In genomic region chr11:62902932-62903331, GRCh38 we compare ENCODE assay signal across 22 cellular contexts. TPM values are rescaled to one million over a fixed set of nuclear protein-coding genes. Genes with fewer than 3 reads are reported as not detected.
"Had no signal": no experiment of that assay in that cellular context is flagged by ENCODE, and none has a peak within 500 bp of the region (broad histone marks: within the 10 kb centered on the region; RNA-seq: fewer than 3 reads in every experiment).

No MANE protein-coding gene starts in this region.

- ATAC-seq: foreskin keratinocyte had no signal

- H3K27ac Mint-ChIP-seq: activated T-cell treated with anti-CD3 and anti-CD28 coated beads, Interleukin-2, amount 50 U/mL, for 24 hours; dendritic cell treated with granulocyte-macrophage colony-stimulating factor and Interleukin-4, amounts not matched to agents 40 ng/mL and 50 ng/mL, for 4 days; stimulated activated naive CD8-positive, alpha-beta T cell treated with anti-CD3 and anti-CD28 coated beads, Interleukin-15, Interleukin-2, amounts not matched to agents 100 ng/mL and 50 ng/mL, for 24 hours; type B pancreatic cell had no signal

- H3K4me3 ChIP-seq: esophagus muscularis mucosa had no signal

- H3K36me3 ChIP-seq: esophagus muscularis mucosa had no signal

- DNase-seq: activated CD4-positive, CD25-positive, alpha-beta regulatory T cell treated with anti-CD3 and anti-CD28 coated beads, Interleukin-2, amount 50 U/mL, for 72 hours; activated gamma-delta T cell; activated T-cell treated with anti-CD3 and anti-CD28 coated beads, Interleukin-2, amount 50 U/mL, for 24 hours; effector CD8-positive, alpha-beta T cell; foreskin keratinocyte; glutamatergic neuron; hypothalamus; occipital lobe; posterior cingulate gyrus; stimulated activated CD4-positive, alpha-beta T cell treated with anti-CD3 and anti-CD28 coated beads, Interleukin-12 subunit alpha, Interleukin-12 subunit beta, amount 100 ng/mL, for 4 hours; stimulated activated CD4-positive, alpha-beta T cell treated with anti-CD3 and anti-CD28 coated beads, Interleukin-1b, Interleukin-23, amount 100 ng/mL, for 48 hours; T1000 had no signal

- H3K36me3 Mint-ChIP-seq: activated naive CD4-positive, alpha-beta T cell treated with anti-CD3 and anti-CD28 coated beads, Interleukin-2, amount 50 U/mL, for 24 hours; type B pancreatic cell had no signal

- H3K9me3 ChIP-seq: esophagus muscularis mucosa had no signal

- FAIRE-seq: keratinocyte had no signal

- H3K27ac ChIP-seq: esophagus muscularis mucosa, foreskin keratinocyte had no signal

- H3K4me3 Mint-ChIP-seq: activated naive CD4-positive, alpha-beta T cell treated with anti-CD3 and anti-CD28 coated beads, Interleukin-2, amount 50 U/mL, for 24 hours; activated T-cell treated with anti-CD3 and anti-CD28 coated beads, Interleukin-2, amount 50 U/mL, for 24 hours; dendritic cell treated with granulocyte-macrophage colony-stimulating factor and Interleukin-4, amounts not matched to agents 40 ng/mL and 50 ng/mL, for 4 days; stimulated activated naive CD8-positive, alpha-beta T cell treated with anti-CD3 and anti-CD28 coated beads, Interleukin-15, Interleukin-2, amounts not matched to agents 100 ng/mL and 50 ng/mL, for 24 hours; type B pancreatic cell had no signal

- H3K9me3 Mint-ChIP-seq: activated naive CD4-positive, alpha-beta T cell treated with anti-CD3 and anti-CD28 coated beads, Interleukin-2, amount 50 U/mL, for 24 hours; activated T-cell treated with anti-CD3 and anti-CD28 coated beads, Interleukin-2, amount 50 U/mL, for 24 hours; dendritic cell treated with granulocyte-macrophage colony-stimulating factor and Interleukin-4, amounts not matched to agents 40 ng/mL and 50 ng/mL, for 4 days; stimulated activated naive CD8-positive, alpha-beta T cell treated with anti-CD3 and anti-CD28 coated beads, Interleukin-15, Interleukin-2, amounts not matched to agents 100 ng/mL and 50 ng/mL, for 24 hours; type B pancreatic cell had no signal

- H3K4me1 ChIP-seq: foreskin keratinocyte had no signal

- H3K27me3 ChIP-seq: esophagus muscularis mucosa had no signal

RNA-seq across cellular contexts. Expression of gene CHRM1, which starts 18.2 kb away (rescaled TPM):
- total RNA-seq: cerebellum; foreskin keratinocyte; lung microvascular endothelial cell; T-helper 1 cell treated with Interleukin-12 subunit alpha and Interleukin-12 subunit beta and Interleukin-4 antibody, amounts not matched to agents 30 ng/mL and 1 ng/mL, for 36 hours had no signal
- polyA plus RNA-seq: foreskin keratinocyte, keratinocyte, neural cell had no signal
